In genomic region chr5:154758977-154759376, GRCh38 we compare ENCODE assay signal across 10 cellular contexts. TPM values are rescaled to one million over a fixed set of nuclear protein-coding genes. Genes with fewer than 3 reads are reported as not detected.
A peak's percentile ranks its signal among the peaks of the same experiment; 100 is the strongest.
DNase-seq lines count a peak whose midpoint lies in the region; ATAC-seq and TF ChIP-seq lines count a peak whose summit lies in the region.
"Had no signal": no experiment of that assay in that cellular context is flagged by ENCODE, and none has a peak within 500 bp of the region (broad histone marks: within the 10 kb centered on the region; RNA-seq: fewer than 3 reads in every experiment).

No MANE protein-coding gene starts in this region.

- H3K9me3 ChIP-seq in iPS-15b (ENCODE audit: control insufficient read depth, insufficient read depth, low read length) = no peaks in the 10 kb centered on the region
- no peaks in the 10 kb centered on the region for H3K9me3 ChIP-seq in thoracic aorta

- H3K36me3 ChIP-seq in iPS-15b (ENCODE audit: control insufficient read depth, insufficient read depth, low read length) (no peaks in the 10 kb centered on the region), thoracic aorta (no peaks in the 10 kb centered on the region)

- ATAC-seq in thoracic aorta (ENCODE audit: insufficient number of reproducible peaks, low FRiP score, low read depth) (no peak), HG02852 (IDR thresholded peaks at IDR 0.05; ENCODE audit: unreplicated experiment) (no peak), HG03469 (IDR thresholded peaks at IDR 0.05; ENCODE audit: unreplicated experiment) (no peak)

- H3K4me1 ChIP-seq in iPS-15b (ENCODE audit: control insufficient read depth, insufficient read depth, low read length) (peaks cover 37% of the 10 kb centered on the region), thoracic aorta (ENCODE audit: control insufficient read depth in 1 of 2, low read depth in 2 of 2) (peaks cover 25 to 52% of the 10 kb centered on the region in 2 donors)

- peak overlapping the region; percentile 87 for H3K27ac Mint-ChIP-seq in activated naive CD4-positive, alpha-beta T cell treated with anti-CD3 and anti-CD28 coated beads for 36 hours
- H3K27ac Mint-ChIP-seq in activated CD4-positive, alpha-beta memory T cell treated with anti-CD3 and anti-CD28 coated beads, Interleukin-2, amount 10 ng/mL, durations not matched to agents 7 days and 5 days = peak overlapping the region; percentile 13
- H3K27ac Mint-ChIP-seq: dendritic cell treated with granulocyte-macrophage colony-stimulating factor and Interleukin-4, amounts not matched to agents 40 ng/mL and 50 ng/mL, for 4 days had no signal

- H3K27ac ChIP-seq in thoracic aorta = no peak overlapping the region

- no peak overlapping the region for H3K9ac ChIP-seq in iPS-15b (ENCODE audit: low read depth, low read length)

- POLR2A ChIA-PET in activated CD4-positive, alpha-beta memory T cell treated with anti-CD3 and anti-CD28 coated beads, Interleukin-2, amount 10 ng/mL, durations not matched to agents 7 days and 5 days (lab: Charles Lee) = interaction anchor here (1.0 to 2.2 kb wide), 3 partner anchors 51 to 99 kb away, joined by 3 to 27 read pairs (median 4); partner anchors contain the start of gene CNOT8

- DNase-seq in activated naive CD4-positive, alpha-beta T cell treated with anti-CD3 and anti-CD28 coated beads for 36 hours = no peak
- no peak for DNase-seq in activated naive CD4-positive, alpha-beta T cell treated with Interleukin-2 at 50 U/mL for 16 hours
- no peak for DNase-seq in activated CD4-positive, alpha-beta memory T cell treated with anti-CD3 and anti-CD28 coated beads, Interleukin-2, amount 10 ng/mL, durations not matched to agents 7 days and 5 days
- DNase-seq in thoracic aorta (ENCODE audit: low spot score) = no peak
- DNase-seq in GOT3 (lab: John Stamatoyannopoulos, UW) = no peak
- DNase-seq: C1 segment of cervical spinal cord had no signal

- peak overlapping the region; percentile 81 for H3K4me3 Mint-ChIP-seq in activated naive CD4-positive, alpha-beta T cell treated with anti-CD3 and anti-CD28 coated beads for 36 hours
- peak overlapping the region; percentile 69 for H3K4me3 Mint-ChIP-seq in activated CD4-positive, alpha-beta memory T cell treated with anti-CD3 and anti-CD28 coated beads, Interleukin-2, amount 10 ng/mL, durations not matched to agents 7 days and 5 days

- peaks cover 24% of the 10 kb centered on the region for H3K36me3 Mint-ChIP-seq in activated naive CD4-positive, alpha-beta T cell treated with anti-CD3 and anti-CD28 coated beads for 36 hours (ENCODE audit: low read depth)
- peaks cover 10% of the 10 kb centered on the region for H3K36me3 Mint-ChIP-seq in activated CD4-positive, alpha-beta memory T cell treated with anti-CD3 and anti-CD28 coated beads, Interleukin-2, amount 10 ng/mL, durations not matched to agents 7 days and 5 days (ENCODE audit: low read depth)

- intact Hi-C loops in activated naive CD4-positive, alpha-beta T cell treated with anti-CD3 and anti-CD28 coated beads for 36 hours (cut with micrococcal nuclease) = loop anchor here (5.0 kb wide), 1 partner anchor 557 kb away; no protein-coding TSS in a partner anchor

- H3K27me3 Mint-ChIP-seq in activated naive CD4-positive, alpha-beta T cell treated with anti-CD3 and anti-CD28 coated beads for 36 hours (ENCODE audit: low read depth) = no peaks in the 10 kb centered on the region
- no peaks in the 10 kb centered on the region for H3K27me3 Mint-ChIP-seq in activated CD4-positive, alpha-beta memory T cell treated with anti-CD3 and anti-CD28 coated beads, Interleukin-2, amount 10 ng/mL, durations not matched to agents 7 days and 5 days
- H3K27me3 Mint-ChIP-seq: dendritic cell treated with granulocyte-macrophage colony-stimulating factor and Interleukin-4, amounts not matched to agents 40 ng/mL and 50 ng/mL, for 4 days had no signal

- CTCF ChIA-PET in activated naive CD4-positive, alpha-beta T cell treated with anti-CD3 and anti-CD28 coated beads for 36 hours (lab: Charles Lee) = interaction anchor here (1.0 to 1.7 kb wide), 2 partner anchors 23 to 71 kb away, joined by 3 read pairs; no protein-coding TSS in a partner anchor
- CTCF ChIA-PET in activated CD4-positive, alpha-beta memory T cell treated with anti-CD3 and anti-CD28 coated beads, Interleukin-2, amount 10 ng/mL, durations not matched to agents 7 days and 5 days (lab: Charles Lee) = interaction anchor here (0.6 to 1.2 kb wide), 3 partner anchors 8 to 230 kb away, joined by 3 read pairs; no protein-coding TSS in a partner anchor

- H3K4me1 Mint-ChIP-seq in activated naive CD4-positive, alpha-beta T cell treated with anti-CD3 and anti-CD28 coated beads for 36 hours (ENCODE audit: low read depth) = peaks cover 57% of the 10 kb centered on the region
- H3K4me1 Mint-ChIP-seq in activated CD4-positive, alpha-beta memory T cell treated with anti-CD3 and anti-CD28 coated beads, Interleukin-2, amount 10 ng/mL, durations not matched to agents 7 days and 5 days = peaks cover 62% of the 10 kb centered on the region

- H3K4me3 ChIP-seq in iPS-15b (ENCODE audit: low read depth, low read length) (peak overlapping the region; percentile 60), thoracic aorta (peak overlapping the region; percentile 62)

- no peaks in the 10 kb centered on the region for H3K27me3 ChIP-seq in iPS-15b (ENCODE audit: control insufficient read depth, insufficient read depth, low read length)
- H3K27me3 ChIP-seq in thoracic aorta (replicated peaks; ENCODE audit: insufficient read depth) = no peaks in the 10 kb centered on the region

- no peaks in the 10 kb centered on the region for H3K9me3 Mint-ChIP-seq in activated naive CD4-positive, alpha-beta T cell treated with anti-CD3 and anti-CD28 coated beads for 36 hours
- H3K9me3 Mint-ChIP-seq in activated CD4-positive, alpha-beta memory T cell treated with anti-CD3 and anti-CD28 coated beads, Interleukin-2, amount 10 ng/mL, durations not matched to agents 7 days and 5 days = no peaks in the 10 kb centered on the region
- H3K9me3 Mint-ChIP-seq: dendritic cell treated with granulocyte-macrophage colony-stimulating factor and Interleukin-4, amounts not matched to agents 40 ng/mL and 50 ng/mL, for 4 days had no signal

- TF ChIP-seq CTCF in thoracic aorta (IDR thresholded peaks at IDR 0.05) = no peak

RNA-seq across cellular contexts. Expression of gene LARP1, which starts 3.8 kb away (rescaled TPM):
- total RNA-seq in activated naive CD4-positive, alpha-beta T cell treated with anti-CD3 and anti-CD28 coated beads for 36 hours = 100 to 1,000 TPM; 200 to 203 TPM
- total RNA-seq in activated CD4-positive, alpha-beta memory T cell treated with anti-CD3 and anti-CD28 coated beads, Interleukin-2, amount 10 ng/mL, durations not matched to agents 7 days and 5 days = 100 to 1,000 TPM; 174 to 177 TPM
- 100 to 1,000 TPM in 1 of 2 donors, 10 to 100 TPM in 1; 99.8 to 129 TPM for total RNA-seq in thoracic aorta
